Comparison of ENCODE assay signal across 8 cellular contexts in the genomic region with DNA sequence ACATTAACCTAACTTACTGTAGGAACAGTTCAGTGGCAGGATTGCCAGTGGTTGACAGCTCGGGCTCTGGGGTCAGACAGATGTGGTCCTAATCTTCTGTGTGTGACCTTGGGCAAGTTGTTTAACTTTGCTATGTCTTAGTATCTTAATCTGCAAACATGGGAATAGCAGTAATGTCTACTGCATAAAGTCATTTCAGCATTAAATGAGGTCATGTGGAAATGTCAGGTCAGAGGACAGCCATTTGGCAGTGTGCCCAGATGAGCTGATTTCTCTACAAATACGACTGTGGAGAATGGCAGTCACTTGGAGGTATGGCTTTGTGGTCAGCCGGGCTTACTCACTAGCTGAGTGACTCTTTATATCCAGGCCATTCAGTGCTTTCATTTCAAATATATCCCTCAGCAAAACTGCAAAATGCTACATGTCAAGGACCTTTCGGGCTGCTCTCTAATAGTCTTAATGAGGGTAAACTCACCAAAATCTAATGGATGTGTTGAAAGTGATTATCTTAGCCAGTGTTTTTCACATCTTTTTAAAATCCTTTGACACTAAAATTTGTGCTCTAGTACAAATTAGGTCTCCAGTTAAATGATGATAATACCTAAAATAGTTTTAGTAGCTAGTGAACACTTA.
DNase-seq lines count a peak whose midpoint lies in the region; ATAC-seq, FAIRE-seq and TF ChIP-seq lines count a peak whose summit lies in the region.

No MANE protein-coding gene starts in this region.

- TF ChIP-seq CTCF in 22Rv1 (IDR thresholded peaks at IDR 0.05) (no peak), gastroesophageal sphincter (IDR thresholded peaks at IDR 0.05) (no peak)

- 35 to 94% methylated on average over 2 to 4 of the region's 4 CpGs for WGBS in gastroesophageal sphincter (ENCODE audit: low coverage in 1 of 2), 2 donors

- 0 out of 2 replicates have a peak overlapping the region, but pooled peaks have one; percentile 1 for H3K27ac ChIP-seq in 22Rv1
- no peak overlapping the region for H3K27ac ChIP-seq in gastroesophageal sphincter

- peak; percentile 65 for FAIRE-seq in GM18507 (lab: Jason Lieb, UNC)

- H3K4me1 ChIP-seq in gastroesophageal sphincter, result peaks cover 7 to 18% (median 7%) of the 10 kb centered on the region in 3 donors

- H3K27me3 ChIP-seq in gastroesophageal sphincter, result no peaks in the 10 kb centered on the region

- H3K9me3 ChIP-seq in gastroesophageal sphincter, result no peaks in the 10 kb centered on the region

- H3K4me3 ChIP-seq in gastroesophageal sphincter, result no peak overlapping the region

- TF ChIP-seq POLR2A in gastroesophageal sphincter (IDR thresholded peaks at IDR 0.05), result no peak

- peak; percentile 84 for ATAC-seq in HG02981 (IDR thresholded peaks at IDR 0.05; ENCODE audit: unreplicated experiment)
- peak; percentile 59 for ATAC-seq in gastroesophageal sphincter

- no peak for TF ChIP-seq EP300 in gastroesophageal sphincter (IDR thresholded peaks at IDR 0.05)

- no peak for DNase-seq in GM18507 (ENCODE audit: extremely low spot score, insufficient read length, low read depth)
- DNase-seq in NCI-H226, result peak; percentile 41
- DNase-seq in activated T-cell treated with anti-CD3 and anti-CD28 coated beads for 24 hours (ENCODE audit: low read depth), result peak; percentile 55
- DNase-seq in stimulated activated CD4-positive, alpha-beta T cell treated with anti-CD3 and anti-CD28 coated beads, Interleukin-12 subunit alpha, Interleukin-12 subunit beta, amount 100 ng/mL, for 48 hours (ENCODE audit: low read depth in 2 of 3, low spot score in 1 of 3), result peak; percentile 72 to 74 (median 72)
- DNase-seq in globus pallidus (ENCODE audit: low spot score), result no peak

- no peaks in the 10 kb centered on the region for H3K36me3 ChIP-seq in gastroesophageal sphincter

Comparison
In these comparisons a context has a peak if more than half of its experiments do, and no peak if none do; other contexts are left out.
1. DNase-seq: peak in NCI-H226 (single experiment), activated T-cell treated with anti-CD3 and anti-CD28 coated beads for 24 hours (single experiment) and stimulated activated CD4-positive, alpha-beta T cell treated with anti-CD3 and anti-CD28 coated beads, Interleukin-12 subunit alpha, Interleukin-12 subunit beta, amount 100 ng/mL, for 48 hours (3 of 3); none in GM18507 (single experiment) and globus pallidus (single experiment).